In the genomic region with DNA sequence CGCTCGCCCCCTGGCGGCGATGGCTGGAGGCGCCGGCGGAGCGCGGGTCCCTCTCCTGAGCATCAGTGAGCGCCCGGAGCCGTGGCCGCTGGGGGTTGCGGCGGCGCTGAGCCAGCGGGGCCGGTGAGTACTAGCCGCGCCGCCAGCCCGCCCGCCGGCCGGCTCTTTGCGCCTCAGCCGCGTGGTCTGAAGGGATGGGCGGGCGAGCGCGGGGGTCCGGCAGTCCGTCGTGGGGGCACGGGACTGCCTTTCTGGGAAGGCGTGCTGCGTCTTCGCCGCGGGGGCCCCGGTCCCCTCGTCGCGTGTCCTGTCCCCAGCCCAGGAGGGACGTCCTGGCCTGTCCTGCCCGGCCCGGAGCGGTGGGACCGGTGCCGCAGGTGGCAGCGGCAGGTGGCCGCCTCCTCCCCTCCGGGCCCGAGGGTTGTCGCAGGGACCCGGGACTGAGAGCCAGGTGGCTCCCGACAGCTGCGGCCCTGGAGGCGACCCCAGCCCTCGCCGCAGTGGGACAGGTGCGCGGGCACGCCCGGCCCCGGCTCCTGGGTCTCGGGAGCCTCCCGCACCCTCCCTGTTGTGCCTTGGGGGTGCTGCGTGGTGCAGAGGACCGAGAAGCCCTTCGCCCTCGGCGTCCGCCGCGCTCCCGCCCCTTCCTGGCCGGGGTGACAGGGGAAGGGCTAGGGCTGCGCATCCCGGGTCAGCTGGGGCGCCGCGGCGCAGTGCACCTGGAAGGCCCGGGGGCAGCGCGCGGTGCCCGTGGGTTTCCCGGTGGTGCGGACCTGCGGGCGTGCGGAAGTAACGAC, we compare ENCODE assay signal across 1 cellular context.
TF ChIP-seq lines count a peak whose summit lies in the region.

Gene SPECC1, plus strand, starts transcription at position 58 of the 797 bp plus-strand sequence. CDS start 87,293 bp downstream, outside the sequence.

TF ChIP-seq in WTC11, 78 proteins besides CTCF, POLR2A, EP300 and RAD21 (continued from another document):
- no peak for TF ChIP-seq E2F1 (CRISPR knock-in tag; IDR thresholded peaks at IDR 0.05)
- peak; percentile 67; the same call in 1 of the 2 replicates for TF ChIP-seq SP1 (CRISPR knock-in tag; conservative IDR thresholded peaks at IDR 0.05)
- peak; percentile 50 for TF ChIP-seq GABPB1 (CRISPR knock-in tag; IDR thresholded peaks at IDR 0.05)
- 0 out of 2 replicates have a peak, but pooled peaks have one; percentile 43 for TF ChIP-seq ZNF219 (CRISPR knock-in tag; IDR thresholded peaks at IDR 0.05; ENCODE audit: borderline replicate concordance)
- TF ChIP-seq ETV6 (CRISPR knock-in tag; IDR thresholded peaks at IDR 0.05) = peak; percentile 34; the same call in 1 of the 2 replicates
- TF ChIP-seq MLX (CRISPR knock-in tag; IDR thresholded peaks at IDR 0.05) = peak; percentile 62; the same call in 1 of the 2 replicates
- peak; percentile 42; the same call in 1 of the 2 replicates for TF ChIP-seq IRF2 (CRISPR knock-in tag; IDR thresholded peaks at IDR 0.05; ENCODE audit: borderline replicate concordance, low read depth)
- peak; percentile 91 for TF ChIP-seq HMGXB4 (CRISPR knock-in tag; IDR thresholded peaks at IDR 0.05)
- TF ChIP-seq, protein P1, sequence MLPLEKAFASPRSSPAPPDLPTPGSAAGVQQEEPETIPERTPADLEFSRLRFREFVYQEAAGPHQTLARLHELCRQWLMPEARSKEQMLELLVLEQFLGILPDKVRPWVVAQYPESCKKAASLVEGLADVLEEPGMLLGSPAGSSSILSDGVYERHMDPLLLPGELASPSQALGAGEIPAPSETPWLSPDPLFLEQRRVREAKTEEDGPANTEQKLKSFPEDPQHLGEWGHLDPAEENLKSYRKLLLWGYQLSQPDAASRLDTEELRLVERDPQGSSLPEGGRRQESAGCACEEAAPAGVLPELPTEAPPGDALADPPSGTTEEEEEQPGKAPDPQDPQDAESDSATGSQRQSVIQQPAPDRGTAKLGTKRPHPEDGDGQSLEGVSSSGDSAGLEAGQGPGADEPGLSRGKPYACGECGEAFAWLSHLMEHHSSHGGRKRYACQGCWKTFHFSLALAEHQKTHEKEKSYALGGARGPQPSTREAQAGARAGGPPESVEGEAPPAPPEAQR (CRISPR knock-in tag; IDR thresholded peaks at IDR 0.05) = no peak
- TF ChIP-seq FOXK1 (CRISPR knock-in tag; IDR thresholded peaks at IDR 0.05) = peak; percentile 24; the same call in 1 of the 2 replicates
- TF ChIP-seq EMX1 (CRISPR knock-in tag; IDR thresholded peaks at IDR 0.05) = 0 out of 2 replicates have a peak, but pooled peaks have one; percentile 25
- TF ChIP-seq, protein P2, sequence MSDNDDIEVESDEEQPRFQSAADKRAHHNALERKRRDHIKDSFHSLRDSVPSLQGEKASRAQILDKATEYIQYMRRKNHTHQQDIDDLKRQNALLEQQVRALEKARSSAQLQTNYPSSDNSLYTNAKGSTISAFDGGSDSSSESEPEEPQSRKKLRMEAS (CRISPR knock-in tag; IDR thresholded peaks at IDR 0.05) = peak; percentile 71
- no peak for TF ChIP-seq TP53 (CRISPR knock-in tag; IDR thresholded peaks at IDR 0.05)
- TF ChIP-seq NFE2L1 (CRISPR knock-in tag; IDR thresholded peaks at IDR 0.05) = 0 out of 2 replicates have a peak, but pooled peaks have one; percentile 23
- TF ChIP-seq MYBL2 (CRISPR knock-in tag; IDR thresholded peaks at IDR 0.05) = peak; percentile 78
- no peak for TF ChIP-seq OVOL2 (CRISPR knock-in tag; IDR thresholded peaks at IDR 0.05; ENCODE audit: borderline replicate concordance)
- TF ChIP-seq ZNF138 (CRISPR knock-in tag; conservative IDR thresholded peaks at IDR 0.05) = peak; percentile 76; the same call in 1 of the 2 replicates
